ENCODE assay signal across 1 cellular context in the genomic region with DNA sequence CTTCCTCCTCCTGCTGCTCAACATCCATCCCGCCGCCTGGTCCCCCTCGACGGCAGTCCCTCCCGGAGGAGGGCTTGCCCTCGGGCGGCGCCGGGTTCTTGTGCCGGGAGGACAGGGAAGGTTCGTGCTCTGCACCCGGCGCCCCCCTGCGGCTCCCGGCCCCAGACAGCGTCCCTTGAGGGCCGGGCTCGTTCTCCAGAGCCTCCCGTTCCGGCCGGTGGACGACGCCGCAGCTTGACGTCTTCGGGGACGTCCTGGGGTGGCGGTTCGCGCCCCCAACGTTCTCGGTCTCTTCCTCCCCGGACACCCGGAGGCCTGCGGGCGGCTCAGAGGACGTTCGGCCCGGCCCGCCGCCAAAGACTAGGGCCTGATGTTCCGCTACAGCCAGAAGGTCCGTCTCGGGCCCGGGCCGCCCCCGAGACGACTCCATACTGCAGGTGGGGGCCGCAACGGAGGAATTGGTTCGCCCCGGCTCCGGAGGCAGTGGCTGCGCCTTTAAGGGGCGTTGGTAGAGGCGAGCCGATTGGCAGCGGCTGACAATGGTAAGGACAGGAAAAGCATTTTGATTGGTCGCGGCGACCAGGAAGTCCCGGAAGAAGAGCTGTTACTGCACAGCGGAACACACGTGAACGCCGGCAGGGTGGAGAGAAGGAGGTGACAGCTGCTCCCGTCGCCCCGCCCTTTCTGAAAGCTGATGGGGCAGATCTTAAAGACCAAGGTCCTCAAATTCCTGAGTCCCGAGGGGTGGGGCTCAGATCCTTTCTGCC.
TF ChIP-seq lines count a peak whose summit lies in the region.

Gene BORCS6, minus strand, starts transcription at position 470 of the 767 bp plus-strand sequence. Its CDS starts 40 bp downstream, at position 430.

TF ChIP-seq in GM12878, 131 proteins besides CTCF, POLR2A, EP300 and RAD21 (continued from another document):
- no peak for TF ChIP-seq CUX1 (IDR thresholded peaks at IDR 0.05; ENCODE audit: insufficient replicate concordance, low read depth, low read length)
- TF ChIP-seq SP1 (IDR thresholded peaks at IDR 0.05; ENCODE audit: low read depth, low read length), result peak; percentile 93
- no peak for TF ChIP-seq SPI1 (IDR thresholded peaks at IDR 0.05; ENCODE audit: borderline replicate concordance, insufficient read depth, low read depth, low read length)
- no peak for TF ChIP-seq MEF2B (IDR thresholded peaks at IDR 0.05; ENCODE audit: partially characterized antibody, poor library complexity, severe bottlenecking)
- TF ChIP-seq, protein P1, sequence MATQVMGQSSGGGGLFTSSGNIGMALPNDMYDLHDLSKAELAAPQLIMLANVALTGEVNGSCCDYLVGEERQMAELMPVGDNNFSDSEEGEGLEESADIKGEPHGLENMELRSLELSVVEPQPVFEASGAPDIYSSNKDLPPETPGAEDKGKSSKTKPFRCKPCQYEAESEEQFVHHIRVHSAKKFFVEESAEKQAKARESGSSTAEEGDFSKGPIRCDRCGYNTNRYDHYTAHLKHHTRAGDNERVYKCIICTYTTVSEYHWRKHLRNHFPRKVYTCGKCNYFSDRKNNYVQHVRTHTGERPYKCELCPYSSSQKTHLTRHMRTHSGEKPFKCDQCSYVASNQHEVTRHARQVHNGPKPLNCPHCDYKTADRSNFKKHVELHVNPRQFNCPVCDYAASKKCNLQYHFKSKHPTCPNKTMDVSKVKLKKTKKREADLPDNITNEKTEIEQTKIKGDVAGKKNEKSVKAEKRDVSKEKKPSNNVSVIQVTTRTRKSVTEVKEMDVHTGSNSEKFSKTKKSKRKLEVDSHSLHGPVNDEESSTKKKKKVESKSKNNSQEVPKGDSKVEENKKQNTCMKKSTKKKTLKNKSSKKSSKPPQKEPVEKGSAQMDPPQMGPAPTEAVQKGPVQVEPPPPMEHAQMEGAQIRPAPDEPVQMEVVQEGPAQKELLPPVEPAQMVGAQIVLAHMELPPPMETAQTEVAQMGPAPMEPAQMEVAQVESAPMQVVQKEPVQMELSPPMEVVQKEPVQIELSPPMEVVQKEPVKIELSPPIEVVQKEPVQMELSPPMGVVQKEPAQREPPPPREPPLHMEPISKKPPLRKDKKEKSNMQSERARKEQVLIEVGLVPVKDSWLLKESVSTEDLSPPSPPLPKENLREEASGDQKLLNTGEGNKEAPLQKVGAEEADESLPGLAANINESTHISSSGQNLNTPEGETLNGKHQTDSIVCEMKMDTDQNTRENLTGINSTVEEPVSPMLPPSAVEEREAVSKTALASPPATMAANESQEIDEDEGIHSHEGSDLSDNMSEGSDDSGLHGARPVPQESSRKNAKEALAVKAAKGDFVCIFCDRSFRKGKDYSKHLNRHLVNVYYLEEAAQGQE (IDR thresholded peaks at IDR 0.05; ENCODE audit: low read depth, low read length), result no peak
- TF ChIP-seq SUPT20H (IDR thresholded peaks at IDR 0.05; ENCODE audit: borderline replicate concordance, control insufficient read depth, low read depth, low read length), result no peak
- TF ChIP-seq ATF3 (IDR thresholded peaks at IDR 0.05; ENCODE audit: borderline replicate concordance, extremely low read depth, low read depth, low read length), result no peak
- peak; percentile 59; the same call in 1 of the 3 replicates for TF ChIP-seq POU2F2 (IDR thresholded peaks at IDR 0.05; ENCODE audit: borderline replicate concordance, low read depth, low read length)
- TF ChIP-seq, protein P2, sequence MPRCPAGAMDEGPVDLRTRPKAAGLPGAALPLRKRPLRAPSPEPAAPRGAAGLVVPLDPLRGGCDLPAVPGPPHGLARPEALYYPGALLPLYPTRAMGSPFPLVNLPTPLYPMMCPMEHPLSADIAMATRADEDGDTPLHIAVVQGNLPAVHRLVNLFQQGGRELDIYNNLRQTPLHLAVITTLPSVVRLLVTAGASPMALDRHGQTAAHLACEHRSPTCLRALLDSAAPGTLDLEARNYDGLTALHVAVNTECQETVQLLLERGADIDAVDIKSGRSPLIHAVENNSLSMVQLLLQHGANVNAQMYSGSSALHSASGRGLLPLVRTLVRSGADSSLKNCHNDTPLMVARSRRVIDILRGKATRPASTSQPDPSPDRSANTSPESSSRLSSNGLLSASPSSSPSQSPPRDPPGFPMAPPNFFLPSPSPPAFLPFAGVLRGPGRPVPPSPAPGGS (IDR thresholded peaks at IDR 0.05; ENCODE audit: borderline replicate concordance, insufficient read depth, low read depth, low read length, poor library complexity, severe bottlenecking), result no peak
- TF ChIP-seq ETV6 (conservative IDR thresholded peaks at IDR 0.05 in 1 of 2, IDR thresholded peaks at IDR 0.05 in 1 of 2; ENCODE audit: borderline replicate concordance in 1 of 2, low read depth in 1 of 2), result no peak
- no peak for TF ChIP-seq ZNF384 (IDR thresholded peaks at IDR 0.05; ENCODE audit: borderline replicate concordance, low read depth, low read length)
- TF ChIP-seq TCF12 (IDR thresholded peaks at IDR 0.05; ENCODE audit: low read depth, low read length), result 0 out of 2 replicates have a peak, but pooled peaks have one; percentile 34
- peak; percentile 71 for TF ChIP-seq GATAD2B (conservative IDR thresholded peaks at IDR 0.05; ENCODE audit: low read depth)
